Comparison of ENCODE assay signal across 16 cellular contexts in genomic region chr6:122735618-122736017, GRCh38. TPM values are rescaled to one million over a fixed set of nuclear protein-coding genes. Genes with fewer than 3 reads are reported as not detected.
DNase-seq lines count a peak whose midpoint lies in the region; ATAC-seq and TF ChIP-seq lines count a peak whose summit lies in the region.
"Had no signal": no experiment of that assay in that cellular context is flagged by ENCODE, and none has a peak within 500 bp of the region (broad histone marks: within the 10 kb centered on the region; RNA-seq: fewer than 3 reads in every experiment).

No MANE protein-coding gene starts in this region.

- TF ChIP-seq CTCF in MCF 10A (IDR thresholded peaks at IDR 0.05; ENCODE audit: unreplicated experiment) (no peak), breast epithelium (IDR thresholded peaks at IDR 0.05) (no peak), epithelial cell of proximal tubule (conservative IDR thresholded peaks at IDR 0.05; ENCODE audit: low read depth, low read length) (no peak), vagina (IDR thresholded peaks at IDR 0.05) (no peak), gastroesophageal sphincter (IDR thresholded peaks at IDR 0.05) (no peak), testis (IDR thresholded peaks at IDR 0.05) (no peak)

- no peak overlapping the region for H3K4me3 Mint-ChIP-seq in MCF 10A (ENCODE audit: unreplicated experiment)
- H3K4me3 Mint-ChIP-seq: activated CD4-positive, alpha-beta memory T cell treated with anti-CD3 and anti-CD28 coated beads, Interleukin-2, amount 10 ng/mL, durations not matched to agents 7 days and 5 days; activated naive CD4-positive, alpha-beta T cell treated with anti-CD3 and anti-CD28 coated beads for 36 hours had no signal

- CTCF ChIA-PET in MCF 10A (lab: Yijun Ruan, JAX), result interaction anchor here (0.9 to 3.4 kb wide), 3 partner anchors 56 to 104 kb away, joined by 3 to 24 read pairs (median 8); no protein-coding TSS in a partner anchor

- no peaks in the 10 kb centered on the region for H3K27me3 Mint-ChIP-seq in MCF 10A (ENCODE audit: insufficient read depth, unreplicated experiment)

- H3K9me3 ChIP-seq in breast epithelium (no peaks in the 10 kb centered on the region), vagina (no peaks in the 10 kb centered on the region), gastroesophageal sphincter (no peaks in the 10 kb centered on the region), testis (no peaks in the 10 kb centered on the region)

- 40 to 56% methylated on average over 3 of the region's 3 CpGs for WGBS in gastroesophageal sphincter (ENCODE audit: low coverage in 1 of 2), 2 donors
- WGBS in testis, 2 donors, result 71 to 82% methylated on average over 3 of the region's 3 CpGs

- no peaks in the 10 kb centered on the region for H3K36me3 ChIP-seq in breast epithelium
- no peaks in the 10 kb centered on the region for H3K36me3 ChIP-seq in vagina
- no peaks in the 10 kb centered on the region for H3K36me3 ChIP-seq in gastroesophageal sphincter
- H3K36me3 ChIP-seq in testis (ENCODE audit: low read depth, missing control alignments), result no peaks in the 10 kb centered on the region

- H3K4me1 ChIP-seq in breast epithelium (no peaks in the 10 kb centered on the region), vagina (peaks cover 25% of the 10 kb centered on the region), gastroesophageal sphincter (no peaks in the 10 kb centered on the region), testis (no peaks in the 10 kb centered on the region)

- no peaks in the 10 kb centered on the region for H3K36me3 Mint-ChIP-seq in MCF 10A (ENCODE audit: insufficient read depth, unreplicated experiment)

- H3K4me1 Mint-ChIP-seq in MCF 10A (ENCODE audit: insufficient read depth, unreplicated experiment), result peaks cover 16% of the 10 kb centered on the region
- H3K4me1 Mint-ChIP-seq: activated CD4-positive, alpha-beta memory T cell treated with anti-CD3 and anti-CD28 coated beads, Interleukin-2, amount 10 ng/mL, durations not matched to agents 7 days and 5 days had no signal

- H3K27ac Mint-ChIP-seq in MCF 10A (ENCODE audit: low read depth, unreplicated experiment), result peak overlapping the region; percentile 60
- H3K27ac Mint-ChIP-seq: activated CD4-positive, alpha-beta memory T cell treated with anti-CD3 and anti-CD28 coated beads, Interleukin-2, amount 10 ng/mL, durations not matched to agents 7 days and 5 days; activated naive CD4-positive, alpha-beta T cell treated with anti-CD3 and anti-CD28 coated beads for 36 hours; progenitor cell of endocrine pancreas had no signal

- ATAC-seq in gastroesophageal sphincter, result no peak

- intact Hi-C loops in MCF 10A (cut with micrococcal nuclease) (loop anchor here (2.0 kb wide), 1 partner anchor 63 kb away; no protein-coding TSS in a partner anchor), breast epithelium (cut with DNase I; ENCODE audit: low total_unique reads) (no loop called here), vagina (cut with DNase I) (loop anchor here (10.0 kb wide), 1 partner anchor 99 kb away; no protein-coding TSS in a partner anchor), testis (cut with DNase I; ENCODE audit: low total_unique reads) (no loop called here)

- no peaks in the 10 kb centered on the region for H3K9me3 Mint-ChIP-seq in MCF 10A (ENCODE audit: unreplicated experiment)
- H3K9me3 Mint-ChIP-seq: activated CD4-positive, alpha-beta memory T cell treated with anti-CD3 and anti-CD28 coated beads, Interleukin-2, amount 10 ng/mL, durations not matched to agents 7 days and 5 days; activated naive CD4-positive, alpha-beta T cell treated with anti-CD3 and anti-CD28 coated beads for 36 hours had no signal

- POLR2A ChIA-PET in MCF 10A (lab: Yijun Ruan, JAX), result interaction anchor here (1.0 to 8.7 kb wide), 4 partner anchors 54 to 103 kb away, joined by 3 to 55 read pairs (median 18); partner anchors contain the start of gene SMPDL3A

- no peak overlapping the region for H3K4me3 ChIP-seq in breast epithelium
- no peak overlapping the region for H3K4me3 ChIP-seq in epithelial cell of proximal tubule (ENCODE audit: low read depth, low read length)
- H3K4me3 ChIP-seq in vagina, result no peak overlapping the region
- H3K4me3 ChIP-seq in gastroesophageal sphincter, result no peak overlapping the region
- H3K4me3 ChIP-seq in testis, result no peak overlapping the region

- H3K27ac ChIP-seq in breast epithelium, result peak overlapping the region in 1 of 2 donors; percentile 54
- peak overlapping the region; percentile 58 for H3K27ac ChIP-seq in vagina
- H3K27ac ChIP-seq in gastroesophageal sphincter, result no peak overlapping the region
- H3K27ac ChIP-seq in testis, result no peak overlapping the region

- no peak for TF ChIP-seq EP300 in gastroesophageal sphincter (IDR thresholded peaks at IDR 0.05)

- TF ChIP-seq POLR2A in breast epithelium (IDR thresholded peaks at IDR 0.05), result no peak
- TF ChIP-seq POLR2A in vagina (IDR thresholded peaks at IDR 0.05), result no peak
- TF ChIP-seq POLR2A in gastroesophageal sphincter (IDR thresholded peaks at IDR 0.05), result no peak
- TF ChIP-seq POLR2A in testis (IDR thresholded peaks at IDR 0.05), result no peak

- no TSS peak for BruUV-seq in MCF 10A (replicated peaks; lab: Mats Ljungman, UMichigan)

- peak; percentile 80 for DNase-seq in MCF 10A (ENCODE audit: unreplicated experiment)
- DNase-seq in breast epithelium (ENCODE audit: low spot score in 2 of 2), result no peak
- DNase-seq in NCI-H69 (lab: John Stamatoyannopoulos, UW), result peak; percentile 94
- DNase-seq in epithelial cell of proximal tubule (ENCODE audit: low read depth), result peak; percentile 12
- DNase-seq in vagina (ENCODE audit: extremely low spot score in 2 of 2), result no peak
- DNase-seq in stimulated activated naive CD4-positive, alpha-beta T cell treated with Interleukin-2 at 50 U/mL for 16 hours (lab: John Stamatoyannopoulos, UW), result no peak
- no peak for DNase-seq in testis
- DNase-seq: activated CD4-positive, alpha-beta memory T cell treated with anti-CD3 and anti-CD28 coated beads, Interleukin-2, amount 10 ng/mL, durations not matched to agents 7 days and 5 days; activated naive CD4-positive, alpha-beta T cell treated with anti-CD3 and anti-CD28 coated beads for 36 hours; EL; stimulated activated CD4-positive, alpha-beta T cell treated with anti-CD3 and anti-CD28 coated beads, Interleukin-1b, Interleukin-23, amount 100 ng/mL, for 48 hours; T1000 had no signal

- H3K27me3 ChIP-seq in breast epithelium (no peaks in the 10 kb centered on the region), vagina (no peaks in the 10 kb centered on the region), gastroesophageal sphincter (peaks cover 5% of the 10 kb centered on the region), testis (no peaks in the 10 kb centered on the region)

RNA-seq across cellular contexts. Expression of gene FABP7, which starts 43.9 kb away (rescaled TPM):
- total RNA-seq in MCF 10A (2022) (not detected in 2 replicates), breast epithelium (1 to 10 TPM in 2 of 3 donors, not detected in 1; 2.6 to 3.6 TPM), epithelial cell of proximal tubule (not detected in 2 replicates), vagina (not detected), gastroesophageal sphincter (under 1 TPM in 1 of 4 donors, not detected in 3; 0.15 TPM), testis (not detected)
- not detected for polyA plus RNA-seq in testis (ENCODE audit: insufficient read depth, low read depth, low replicate concordance)
- total RNA-seq: activated CD4-positive, alpha-beta memory T cell treated with anti-CD3 and anti-CD28 coated beads, Interleukin-2, amount 10 ng/mL, durations not matched to agents 7 days and 5 days; activated naive CD4-positive, alpha-beta T cell treated with anti-CD3 and anti-CD28 coated beads for 36 hours; cardiac septum; fibroblast of lung had no signal
- polyA plus RNA-seq: fibroblast of lung had no signal

RNA-seq across cellular contexts. Expression of gene SMPDL3A, which starts 53.4 kb away (rescaled TPM):
- total RNA-seq in MCF 10A (2022) (3.5 and 4.7 TPM in 2 replicates), breast epithelium (10 to 100 TPM in 2 of 3 donors, 1 to 10 TPM in 1; 9.1 to 26.5 (median 17.0) TPM), epithelial cell of proximal tubule (3.5 TPM in 2 replicates), vagina (44.7 TPM), gastroesophageal sphincter (10 to 100 TPM in 1 of 4 donors, 1 to 10 TPM in 3; 6.5 to 11.5 (median 8.0) TPM), testis (1 to 10 TPM; 3.9 TPM)
- 3.6 TPM for polyA plus RNA-seq in testis (ENCODE audit: insufficient read depth, low read depth, low replicate concordance)

Comparison
In these comparisons a context has a peak if more than half of its experiments do, and no peak if none do; other contexts are left out.
1. DNase-seq: peak in MCF 10A (single experiment), NCI-H69 (single experiment) and epithelial cell of proximal tubule (single experiment); none in breast epithelium (0 of 2), vagina (0 of 2), stimulated activated naive CD4-positive, alpha-beta T cell treated with Interleukin-2 at 50 U/mL for 16 hours (single experiment) and testis (single experiment).
2. intact Hi-C loops: an anchor here in MCF 10A (2.0 kb wide) and vagina (10.0 kb wide); none called in breast epithelium and testis.